ENCODE assay signal across 8 cellular contexts in the genomic region with DNA sequence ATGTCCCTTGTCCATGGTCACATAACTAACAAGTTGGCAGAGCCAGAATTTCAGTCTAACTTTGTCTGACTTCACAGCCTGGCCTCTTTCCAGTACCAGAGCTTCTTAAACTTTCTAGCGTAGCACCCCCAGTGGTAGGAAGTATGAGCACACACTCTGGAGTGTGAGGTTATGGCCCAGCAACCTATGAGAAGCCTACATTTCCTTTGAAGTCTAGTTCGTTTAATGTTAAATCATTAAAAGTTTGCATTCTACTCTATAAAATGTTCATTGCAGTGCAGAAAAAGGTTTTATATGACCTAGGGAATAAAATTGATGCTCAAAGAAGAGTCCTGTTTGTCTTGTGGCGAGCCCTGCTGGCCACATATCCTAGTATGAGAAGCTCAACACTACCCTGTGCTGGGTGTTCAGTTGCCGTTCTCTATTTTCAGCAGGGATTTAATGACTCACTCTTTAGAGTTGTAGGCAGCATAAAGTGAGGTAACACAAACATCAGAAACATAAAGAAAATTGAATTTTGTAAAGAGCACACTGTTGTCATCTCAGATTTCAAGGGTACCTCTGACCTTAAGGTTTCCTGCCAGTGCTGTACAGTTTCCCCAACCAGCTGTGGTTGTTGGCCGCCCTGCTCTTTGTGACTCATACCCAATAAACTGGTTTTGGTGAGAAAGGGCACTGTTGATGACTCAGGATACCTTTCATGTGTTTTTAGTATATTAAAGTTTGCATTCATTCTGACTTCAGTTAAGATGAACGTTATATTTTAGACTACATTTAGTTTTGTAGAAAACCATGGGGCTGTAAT. TPM values are rescaled to one million over a fixed set of nuclear protein-coding genes. Genes with fewer than 3 reads are reported as not detected.
DNase-seq lines count a peak whose midpoint lies in the region; ATAC-seq and TF ChIP-seq lines count a peak whose summit lies in the region.

No MANE protein-coding gene starts in this region.

- H3K36me3 Mint-ChIP-seq in GM23338 (ENCODE audit: low read depth): peaks cover 77% of the 10 kb centered on the region

- no peaks in the 10 kb centered on the region for H3K4me1 Mint-ChIP-seq in GM23338

- H3K79me2 ChIP-seq in GM23338 (replicated peaks; ENCODE audit: insufficient read depth): peaks cover 8% of the 10 kb centered on the region; the same call in 1 of the 2 replicates

- DNase-seq in GM12864 (ENCODE audit: low read depth) (no peak), GM23338 (ENCODE audit: low spot score) (peak; percentile 86), T47D (ENCODE audit: low read depth in 1 of 2, low spot score in 1 of 2) (peak; percentile 41 to 89), left lobe of liver (ENCODE audit: low spot score) (peak; percentile 63), DMS79 (lab: John Stamatoyannopoulos, UW) (no peak)
- peak; percentile 45 for DNase-seq in stimulated activated CD8-positive, alpha-beta memory T cell treated with anti-CD3 and anti-CD28 coated beads, Interleukin-12 subunit alpha, Interleukin-12 subunit beta, amount 100 ng/mL, for 24 hours (ENCODE audit: extremely low read depth)

- H3K4me1 ChIP-seq in GM23338 (ENCODE audit: insufficient read depth): no peaks in the 10 kb centered on the region

- no peaks in the 10 kb centered on the region for H3K9me3 ChIP-seq in KOPT-K1 (ENCODE audit: insufficient read depth, low read length, poor library complexity, severe bottlenecking)

- 0 out of 2 replicates have a peak, but pooled peaks cover 3% of the 10 kb centered on the region for H3F3A ChIP-seq in GM23338 (replicated peaks; ENCODE audit: low read depth)

- ATAC-seq in GM23338 (peak; percentile 100), left lobe of liver (peak; percentile 99)

- in situ Hi-C loops in T47D (cut with HindIII; ENCODE audit: low pct_unique_long_range_greater_than_20kb, low sequenced_read_pairs): no loop called here

- TF ChIP-seq CTCF in GM12864 (IDR thresholded peaks at IDR 0.05; ENCODE audit: low read depth, low read length, missing control alignments) (peak; percentile 80), GM23338 (conservative IDR thresholded peaks at IDR 0.05; ENCODE audit: low read depth in 2 of 2) (peak; percentile 72 to 80), VCaP (conservative IDR thresholded peaks at IDR 0.05) (peak; percentile 59)

- H3K4me3 ChIP-seq in GM12864 (ENCODE audit: low read depth, low read length) (no peak overlapping the region), GM23338 (no peak overlapping the region)

- H3K27me3 ChIP-seq in GM23338 (ENCODE audit: insufficient read depth): no peaks in the 10 kb centered on the region

- peaks cover 5% of the 10 kb centered on the region for H3K27me3 Mint-ChIP-seq in GM23338 (ENCODE audit: insufficient read depth, low read depth, poor library complexity)

- H3K27ac ChIP-seq in GM23338 (ENCODE audit: low read depth) (no peak overlapping the region), KOPT-K1 (ENCODE audit: low read depth, low read length, poor library complexity, severe bottlenecking) (peak overlapping the region; percentile 59), VCaP (no peak overlapping the region)

- peaks cover 30% of the 10 kb centered on the region for H3K36me3 ChIP-seq in GM23338 (ENCODE audit: insufficient read depth)
- H3K36me3 ChIP-seq in KOPT-K1 (ENCODE audit: insufficient read depth, low read length): peaks cover 57% of the 10 kb centered on the region

- 0 out of 3 replicates have a peak, but pooled peaks cover 4% of the 10 kb centered on the region for H3K9me3 Mint-ChIP-seq in GM23338

- no peak overlapping the region for H3K4me3 Mint-ChIP-seq in GM23338

- peaks cover 11% of the 10 kb centered on the region; the same call in 1 of the 2 replicates for H4K20me1 ChIP-seq in GM23338 (replicated peaks; ENCODE audit: insufficient read depth)

- no peak overlapping the region for H3K4me2 ChIP-seq in GM23338

- no peaks in the 10 kb centered on the region for H3K9me2 ChIP-seq in GM23338 (ENCODE audit: insufficient read depth)

- no peak overlapping the region for H2AFZ ChIP-seq in GM23338

- H3K27ac Mint-ChIP-seq in GM23338: no peak overlapping the region

TF ChIP-seq in GM23338, 12 proteins besides CTCF, POLR2A, EP300 and RAD21:
- TF ChIP-seq EZH2phosphoT487 (IDR thresholded peaks at IDR 0.05; ENCODE audit: unreplicated experiment) (peak; percentile 45), CREB1 (CRISPR knock-in tag; IDR thresholded peaks at IDR 0.05; ENCODE audit: low read depth) (no peak), JUNB (IDR thresholded peaks at IDR 0.05; ENCODE audit: unreplicated experiment) (no peak)

RNA-seq across cellular contexts. Expression of gene MCCC2, which starts 14.3 kb away (rescaled TPM):
- 59.1 and 62.6 TPM in 2 replicates for total RNA-seq in GM23338 (2014; rRNA removed; shearing (Covaris generic))
- 31.2 and 31.9 TPM in 2 replicates for polyA plus RNA-seq in GM23338 (2016; fragmentation: Nextera tagmentation; extraction: Ambion mirVana)
- total RNA-seq in left lobe of liver: 86.2 TPM

Comparison
In these comparisons a context has a peak if more than half of its experiments do, and no peak if none do; other contexts are left out.
1. DNase-seq: peak in GM23338 (single experiment), T47D (2 of 2), left lobe of liver (single experiment) and stimulated activated CD8-positive, alpha-beta memory T cell treated with anti-CD3 and anti-CD28 coated beads, Interleukin-12 subunit alpha, Interleukin-12 subunit beta, amount 100 ng/mL, for 24 hours (single experiment); none in GM12864 (single experiment) and DMS79 (single experiment).
2. Peak in every context shown above with its lines, with median percentiles within 50 percentile points of each other: CTCF ChIP-seq.